Comparison of ENCODE assay signal across 12 cellular contexts in the genomic region with DNA sequence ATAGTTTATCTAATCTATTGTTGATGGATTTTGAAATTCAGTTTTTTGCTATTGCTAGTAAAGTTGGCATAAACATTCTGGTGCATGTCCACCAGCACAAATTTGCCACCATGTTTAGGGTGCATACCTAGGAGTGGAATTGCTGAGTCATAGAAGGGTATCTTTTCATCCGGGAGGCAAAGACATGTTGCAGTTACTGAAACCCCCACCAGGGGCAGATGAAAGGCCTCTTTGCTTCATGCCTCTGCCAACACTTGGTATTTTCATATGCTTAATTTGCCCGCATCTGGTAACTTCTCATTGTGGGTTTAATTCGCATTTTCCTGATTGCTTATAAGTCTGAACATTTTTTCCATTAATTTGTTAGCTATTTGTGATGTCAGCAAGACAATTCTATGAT. TPM values are rescaled to one million over a fixed set of nuclear protein-coding genes. Genes with fewer than 3 reads are reported as not detected.
DNase-seq lines count a peak whose midpoint lies in the region; ATAC-seq and TF ChIP-seq lines count a peak whose summit lies in the region.
"Had no signal": no experiment of that assay in that cellular context is flagged by ENCODE, and none has a peak within 500 bp of the region (broad histone marks: within the 10 kb centered on the region; RNA-seq: fewer than 3 reads in every experiment).

No MANE protein-coding gene starts in this region.

- peak; percentile 57 for ATAC-seq in GM21360 (IDR thresholded peaks at IDR 0.05; ENCODE audit: unreplicated experiment)
- no peak for ATAC-seq in GM18519 (IDR thresholded peaks at IDR 0.05; ENCODE audit: low FRiP score, unreplicated experiment)
- no peak for ATAC-seq in HG03442 (IDR thresholded peaks at IDR 0.05; ENCODE audit: unreplicated experiment)
- ATAC-seq: activated T-helper 17 cell treated with anti-CD3 and anti-CD28 coated beads, Interleukin-2, amount 50 U/mL, for 72 hours had no signal

- no peaks in the 10 kb centered on the region for H3K4me1 Mint-ChIP-seq in immature natural killer cell
- H3K4me1 Mint-ChIP-seq: activated T-helper 17 cell treated with anti-CD3 and anti-CD28 coated beads, Interleukin-2, amount 50 U/mL, for 72 hours had no signal

- H3K36me3 Mint-ChIP-seq in immature natural killer cell: no peaks in the 10 kb centered on the region

- peak; percentile 32 for DNase-seq in COLO668 (lab: John Stamatoyannopoulos, UW; ENCODE audit: unreplicated experiment)
- peak; percentile 55 for DNase-seq in OCI-M1 (lab: John Stamatoyannopoulos, UW)
- DNase-seq in foreskin fibroblast: no peak
- no peak for DNase-seq in immature natural killer cell
- no peak for DNase-seq in activated effector memory CD4-positive, alpha-beta T cell treated with Interleukin-2 at 50 U/mL for 16 hours
- DNase-seq: stimulated activated CD4-positive, alpha-beta T cell treated with anti-CD3 and anti-CD28 coated beads, Interleukin-4, amount 100 ng/mL, for 24 hours had no signal

- no peak overlapping the region for H3K4me3 Mint-ChIP-seq in immature natural killer cell
- H3K4me3 Mint-ChIP-seq: activated T-helper 17 cell treated with anti-CD3 and anti-CD28 coated beads, Interleukin-2, amount 50 U/mL, for 72 hours had no signal

- TF ChIP-seq CTCF in foreskin fibroblast (IDR thresholded peaks at IDR 0.05; ENCODE audit: low read depth, low read length): peak; percentile 20

- peaks cover 0 to 11% (median 4%) of the 10 kb centered on the region in 6 donors for H3K9me3 Mint-ChIP-seq in immature natural killer cell

- no peak overlapping the region for H3K4me3 ChIP-seq in foreskin fibroblast (ENCODE audit: low read depth in 1 of 2, low read length in 2 of 2)
- H3K4me3 ChIP-seq: vagina had no signal

- H3K27me3 Mint-ChIP-seq in immature natural killer cell (ENCODE audit: low read depth in 3 of 3): peaks cover 0 to 5% (median 3%) of the 10 kb centered on the region in 3 donors

- H3K27ac Mint-ChIP-seq in immature natural killer cell: no peak overlapping the region
- H3K27ac Mint-ChIP-seq: activated T-helper 17 cell treated with anti-CD3 and anti-CD28 coated beads, Interleukin-2, amount 50 U/mL, for 72 hours had no signal

RNA-seq across cellular contexts. Expression of a gene that starts 8.2 kb away (rescaled TPM):
- polyA plus RNA-seq in immature natural killer cell: not detected
- polyA plus RNA-seq: endothelial cell of umbilical vein had no signal

Comparison
In these comparisons a context has a peak if more than half of its experiments do, and no peak if none do; other contexts are left out.
1. DNase-seq: peak in COLO668 (single experiment) and OCI-M1 (single experiment); none in foreskin fibroblast (0 of 2), immature natural killer cell (0 of 3) and activated effector memory CD4-positive, alpha-beta T cell treated with Interleukin-2 at 50 U/mL for 16 hours (single experiment).